In genomic region chr4:113943863-113944262, GRCh38 we compare ENCODE assay signal across 1 cellular context.
TF ChIP-seq lines count a peak whose summit lies in the region.

No MANE protein-coding gene starts in this region.

TF ChIP-seq in SK-N-SH, 30 proteins besides CTCF, POLR2A, EP300 and RAD21 (continued from another document):
- TF ChIP-seq MXI1 (IDR thresholded peaks at IDR 0.05; ENCODE audit: low read depth, low read length) (no peak), POLR2AphosphoS5 (IDR thresholded peaks at IDR 0.05; ENCODE audit: low read depth, low read length) (peak; percentile 46; the same call in 1 of the 2 replicates), TCF12 (IDR thresholded peaks at IDR 0.05) (peak; percentile 27; the same call in 1 of the 2 replicates), CHD2 (IDR thresholded peaks at IDR 0.05; ENCODE audit: low read length, partially characterized antibody) (no peak), RXRA (IDR thresholded peaks at IDR 0.05; ENCODE audit: borderline replicate concordance, low read depth) (no peak), FOXJ3 (CRISPR knock-in tag; IDR thresholded peaks at IDR 0.05) (no peak)
